Comparison of ENCODE assay signal across 8 cellular contexts in the genomic region with DNA sequence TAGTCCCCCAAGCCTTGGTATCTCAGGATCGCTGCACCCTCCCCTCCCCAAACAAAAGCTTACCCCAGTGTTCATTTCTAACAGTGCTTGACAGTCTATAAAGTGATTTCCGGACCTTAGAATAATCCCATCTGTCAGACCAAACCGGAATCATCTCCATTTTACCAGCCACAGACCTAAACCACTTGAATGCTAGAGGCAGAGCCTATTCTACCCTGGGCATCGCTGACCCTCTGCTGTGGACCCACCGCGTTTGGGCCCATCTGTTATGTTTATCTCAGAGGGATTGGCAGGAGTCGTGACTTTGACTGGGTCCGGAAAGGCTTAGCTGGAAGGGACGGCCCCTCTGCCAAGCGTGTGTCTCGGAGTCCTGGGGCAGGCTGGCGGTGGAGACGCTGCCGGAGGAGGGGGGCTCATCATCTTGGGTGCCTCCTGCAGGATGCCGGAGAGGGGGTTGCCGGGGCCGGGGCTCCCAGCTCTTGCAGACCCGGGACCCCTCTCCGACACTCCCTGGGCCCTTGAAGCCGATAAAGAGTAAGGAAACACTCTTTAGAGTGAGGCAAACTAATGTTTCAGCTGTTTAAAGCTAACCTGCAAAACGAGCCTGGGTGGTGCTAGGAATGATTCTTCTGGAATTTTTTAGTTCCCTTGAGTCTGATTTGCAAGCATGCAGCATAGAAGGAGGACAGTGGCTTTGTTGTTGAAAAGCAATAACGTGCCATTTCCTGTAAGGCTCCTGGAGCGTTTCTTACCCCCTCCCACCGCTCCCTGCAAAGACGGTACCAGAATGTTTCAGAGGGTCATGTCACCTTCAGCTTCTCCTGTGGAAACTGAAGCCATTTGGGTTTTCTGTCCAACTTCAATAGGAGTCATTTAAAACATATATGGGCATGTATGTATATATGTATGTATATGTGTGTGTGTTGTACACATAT. TPM values are rescaled to one million over a fixed set of nuclear protein-coding genes. Genes with fewer than 3 reads are reported as not detected.
DNase-seq lines count a peak whose midpoint lies in the region; ATAC-seq and TF ChIP-seq lines count a peak whose summit lies in the region.

No MANE protein-coding gene starts in this region.

- intact Hi-C loops in activated CD4-positive, alpha-beta T cell treated with anti-CD3 and anti-CD28 coated beads for 36 hours (cut with DNase I, micrococcal nuclease), result loop anchor here in 1 of 2 experiments (5.0 to 10.0 kb wide), 2 partner anchors 478 to 530 kb away; partner anchors contain the start of gene REX1BD

- no peak overlapping the region for H3K27ac Mint-ChIP-seq in GM23338
- peak overlapping the region; percentile 62 for H3K27ac Mint-ChIP-seq in activated CD4-positive, alpha-beta T cell treated with anti-CD3 and anti-CD28 coated beads for 36 hours

- H3K9me3 ChIP-seq in neuron (ENCODE audit: low read length), result no peaks in the 10 kb centered on the region

- H3K27ac ChIP-seq in ACC112 (ENCODE audit: low read depth, low read length), result no peak overlapping the region
- no peak overlapping the region for H3K27ac ChIP-seq in GM23338 (ENCODE audit: low read depth)

- DNase-seq in GM23338 (ENCODE audit: low spot score) (peak; percentile 34), epithelial cell of esophagus (ENCODE audit: low read depth) (no peak), NOMO-1 treated with dmso at 0.1 percent for 144 hours (lab: John Stamatoyannopoulos, UW; ENCODE audit: unreplicated experiment) (no peak), COR-L47 (lab: John Stamatoyannopoulos, UW) (no peak)
- peak; percentile 65 for DNase-seq in activated CD4-positive, alpha-beta T cell treated with anti-CD3 and anti-CD28 coated beads for 36 hours

- peak overlapping the region; percentile 82 for H3K4me3 ChIP-seq in ACC112 (ENCODE audit: low read depth, low read length)
- peak overlapping the region; percentile 55 for H3K4me3 ChIP-seq in GM23338
- peak overlapping the region; percentile 60 for H3K4me3 ChIP-seq in epithelial cell of esophagus (ENCODE audit: low read length)
- peak overlapping the region; percentile 57 for H3K4me3 ChIP-seq in neuron (ENCODE audit: low read length)

- H3K36me3 Mint-ChIP-seq in GM23338 (ENCODE audit: low read depth), result no peaks in the 10 kb centered on the region; the same call in 2 of the 3 replicates
- no peaks in the 10 kb centered on the region for H3K36me3 Mint-ChIP-seq in activated CD4-positive, alpha-beta T cell treated with anti-CD3 and anti-CD28 coated beads for 36 hours (ENCODE audit: low read depth)

- no peaks in the 10 kb centered on the region for H3K9me3 Mint-ChIP-seq in GM23338
- H3K9me3 Mint-ChIP-seq in activated CD4-positive, alpha-beta T cell treated with anti-CD3 and anti-CD28 coated beads for 36 hours (ENCODE audit: low read depth), result no peaks in the 10 kb centered on the region

- H3K36me3 ChIP-seq in ACC112 (ENCODE audit: insufficient read depth, low read length), result no peaks in the 10 kb centered on the region
- H3K36me3 ChIP-seq in GM23338 (ENCODE audit: insufficient read depth), result no peaks in the 10 kb centered on the region
- H3K36me3 ChIP-seq in neuron (ENCODE audit: insufficient read depth, low read length), result no peaks in the 10 kb centered on the region

- no peak for TF ChIP-seq CTCF in GM23338 (conservative IDR thresholded peaks at IDR 0.05; ENCODE audit: low read depth in 2 of 2)
- no peak for TF ChIP-seq CTCF in epithelial cell of esophagus (IDR thresholded peaks at IDR 0.05; ENCODE audit: insufficient read depth, low read depth, low read length, missing control alignments)

- H2AFZ ChIP-seq in ACC112 (ENCODE audit: low read length, unreplicated experiment) (no peak overlapping the region), GM23338 (no peak overlapping the region), neuron (ENCODE audit: low read depth, low read length) (peak overlapping the region; percentile 43)

- ATAC-seq in GM23338 (no peak), HG02973 (IDR thresholded peaks at IDR 0.05; ENCODE audit: unreplicated experiment) (no peak)
- ATAC-seq in activated CD4-positive, alpha-beta T cell treated with anti-CD3 and anti-CD28 coated beads for 36 hours, result no peak

- H3K4me3 Mint-ChIP-seq in GM23338, result peak overlapping the region; percentile 72
- peak overlapping the region; percentile 75 for H3K4me3 Mint-ChIP-seq in activated CD4-positive, alpha-beta T cell treated with anti-CD3 and anti-CD28 coated beads for 36 hours

- H3K27me3 ChIP-seq in ACC112 (ENCODE audit: insufficient read depth, low read length) (no peaks in the 10 kb centered on the region), GM23338 (ENCODE audit: insufficient read depth) (peaks cover 54% of the 10 kb centered on the region), neuron (ENCODE audit: insufficient read depth, low read length) (no peaks in the 10 kb centered on the region)

- H3F3A ChIP-seq in GM23338 (replicated peaks; ENCODE audit: low read depth), result peaks cover 16% of the 10 kb centered on the region

- peaks cover 43% of the 10 kb centered on the region for H3K27me3 Mint-ChIP-seq in GM23338 (ENCODE audit: insufficient read depth, low read depth, poor library complexity)
- H3K27me3 Mint-ChIP-seq in activated CD4-positive, alpha-beta T cell treated with anti-CD3 and anti-CD28 coated beads for 36 hours, result no peaks in the 10 kb centered on the region

- POLR2A ChIA-PET in activated CD4-positive, alpha-beta T cell treated with anti-CD3 and anti-CD28 coated beads for 36 hours (lab: Charles Lee), result no interaction called here

- CTCF ChIA-PET in activated CD4-positive, alpha-beta T cell treated with anti-CD3 and anti-CD28 coated beads for 36 hours (lab: Charles Lee), result interaction anchor here (1.0 to 1.5 kb wide), 3 partner anchors 25 to 110 kb away, joined by 3 to 4 read pairs (median 3); no protein-coding TSS in a partner anchor

- peaks cover 5% of the 10 kb centered on the region for H4K20me1 ChIP-seq in GM23338 (replicated peaks; ENCODE audit: insufficient read depth)

- peaks cover 20% of the 10 kb centered on the region; the same call in 2 of the 3 replicates for H3K4me1 Mint-ChIP-seq in GM23338
- H3K4me1 Mint-ChIP-seq in activated CD4-positive, alpha-beta T cell treated with anti-CD3 and anti-CD28 coated beads for 36 hours, result peaks cover 40% of the 10 kb centered on the region

- H3K79me2 ChIP-seq in ACC112 (ENCODE audit: control insufficient read depth, insufficient read depth, low read length, unreplicated experiment), result no peaks in the 10 kb centered on the region
- no peaks in the 10 kb centered on the region for H3K79me2 ChIP-seq in GM23338 (replicated peaks; ENCODE audit: insufficient read depth)

- no peaks in the 10 kb centered on the region for H3K9me2 ChIP-seq in GM23338 (ENCODE audit: insufficient read depth)

- peak overlapping the region; percentile 80 for H3K4me2 ChIP-seq in GM23338

- H3K4me1 ChIP-seq in ACC112 (ENCODE audit: control insufficient read depth, insufficient read depth, low read length, unreplicated experiment), result peaks cover 20% of the 10 kb centered on the region
- peaks cover 11% of the 10 kb centered on the region for H3K4me1 ChIP-seq in GM23338 (ENCODE audit: insufficient read depth)
- peaks cover 18% of the 10 kb centered on the region for H3K4me1 ChIP-seq in neuron (ENCODE audit: insufficient read depth, low read length)

TF ChIP-seq in GM23338, 12 proteins besides CTCF, POLR2A, EP300 and RAD21:
- TF ChIP-seq EZH2 (IDR thresholded peaks at IDR 0.05; ENCODE audit: low read depth, unreplicated experiment) (no peak), NANOG (IDR thresholded peaks at IDR 0.05; ENCODE audit: borderline replicate concordance) (no peak), POLR2AphosphoS5 (IDR thresholded peaks at IDR 0.05; ENCODE audit: low read depth) (no peak), ETS1 (IDR thresholded peaks at IDR 0.05) (no peak)

RNA-seq across cellular contexts. Expression of gene SLC25A42, which starts 1.3 kb away (rescaled TPM):
- 5.7 and 7.3 TPM in 2 replicates for total RNA-seq in GM23338 (2014; rRNA removed; shearing (Covaris generic))
- polyA plus RNA-seq in GM23338 (2016; fragmentation: Nextera tagmentation; extraction: Ambion mirVana), result 7.3 and 7.6 TPM in 2 replicates
- total RNA-seq in activated CD4-positive, alpha-beta T cell treated with anti-CD3 and anti-CD28 coated beads for 36 hours, result 10 to 100 TPM; 10.4 to 10.6 TPM

RNA-seq across cellular contexts. Expression of gene ARMC6, which starts 31.7 kb away (rescaled TPM):
- total RNA-seq in GM23338 (2014; rRNA removed; shearing (Covaris generic)), result 95.1 and 112 TPM in 2 replicates
- 40.9 and 45.0 TPM in 2 replicates for polyA plus RNA-seq in GM23338 (2016; fragmentation: Nextera tagmentation; extraction: Ambion mirVana)
- total RNA-seq in activated CD4-positive, alpha-beta T cell treated with anti-CD3 and anti-CD28 coated beads for 36 hours, result 10 to 100 TPM; 33.0 to 40.8 TPM

RNA-seq across cellular contexts. Expression of gene SUGP2, which starts 31.8 kb away (rescaled TPM):
- total RNA-seq in GM23338 (2014; rRNA removed; shearing (Covaris generic)), result 86.5 and 102 TPM in 2 replicates
- 99.3 and 109 TPM in 2 replicates for polyA plus RNA-seq in GM23338 (2016; fragmentation: Nextera tagmentation; extraction: Ambion mirVana)
- 100 to 1,000 TPM in 1 of 2 experiments, 10 to 100 TPM in 1; 89.8 to 104 TPM for total RNA-seq in activated CD4-positive, alpha-beta T cell treated with anti-CD3 and anti-CD28 coated beads for 36 hours

Comparison
In these comparisons a context has a peak if more than half of its experiments do, and no peak if none do; other contexts are left out.
1. DNase-seq: peak in GM23338 (single experiment) and activated CD4-positive, alpha-beta T cell treated with anti-CD3 and anti-CD28 coated beads for 36 hours (single experiment); none in epithelial cell of esophagus (single experiment), NOMO-1 treated with dmso at 0.1 percent for 144 hours (single experiment) and COR-L47 (single experiment).
2. Peak in every context shown above with its lines, with median percentiles within 50 percentile points of each other: H3K4me3 ChIP-seq.